ENCODE assay signal across 7 cellular contexts in genomic region chr22:45413013-45413367, GRCh38. TPM values are rescaled to one million over a fixed set of nuclear protein-coding genes. Genes with fewer than 3 reads are reported as not detected.
DNase-seq lines count a peak whose midpoint lies in the region; ATAC-seq lines count a peak whose summit lies in the region.

No MANE protein-coding gene starts in this region.

- CTCF ChIA-PET in activated CD4-positive, alpha-beta memory T cell treated with anti-CD3 and anti-CD28 coated beads, Interleukin-2, amount 10 ng/mL, durations not matched to agents 7 days and 5 days (lab: Charles Lee), result no interaction called here

- no peak for DNase-seq in activated CD4-positive, alpha-beta memory T cell treated with anti-CD3 and anti-CD28 coated beads, Interleukin-2, amount 10 ng/mL, durations not matched to agents 7 days and 5 days
- DNase-seq in immature natural killer cell (no peak), NCI-H2029 (lab: John Stamatoyannopoulos, UW) (no peak), OCI-M2 (lab: John Stamatoyannopoulos, UW; ENCODE audit: unreplicated experiment) (no peak)
- DNase-seq in stimulated activated effector memory CD8-positive, alpha-beta T cell treated with anti-CD3 and anti-CD28 coated beads, Interleukin-12 subunit alpha, Interleukin-12 subunit beta, amount 100 ng/mL, for 72 hours (ENCODE audit: low spot score in 2 of 2), result no peak
- no peak for DNase-seq in stimulated activated naive CD4-positive, alpha-beta T cell (lab: John Stamatoyannopoulos, UW)

- no peak for ATAC-seq in stimulated activated effector memory CD8-positive, alpha-beta T cell treated with anti-CD3 and anti-CD28 coated beads, Interleukin-12 subunit alpha, Interleukin-12 subunit beta, amount 100 ng/mL, for 72 hours

- H3K9me3 Mint-ChIP-seq in activated CD4-positive, alpha-beta memory T cell treated with anti-CD3 and anti-CD28 coated beads, Interleukin-2, amount 10 ng/mL, durations not matched to agents 7 days and 5 days, result no peaks in the 10 kb centered on the region
- H3K9me3 Mint-ChIP-seq in immature natural killer cell, result no peaks in the 10 kb centered on the region
- no peaks in the 10 kb centered on the region for H3K9me3 Mint-ChIP-seq in stimulated activated effector memory CD8-positive, alpha-beta T cell treated with anti-CD3 and anti-CD28 coated beads, Interleukin-12 subunit alpha, Interleukin-12 subunit beta, amount 100 ng/mL, for 72 hours

- H3K4me3 ChIP-seq in HUES6 (ENCODE audit: low read depth, low read length), result no peak overlapping the region; the same call in 1 of the 2 replicates

- POLR2A ChIA-PET in activated CD4-positive, alpha-beta memory T cell treated with anti-CD3 and anti-CD28 coated beads, Interleukin-2, amount 10 ng/mL, durations not matched to agents 7 days and 5 days (lab: Charles Lee), result interaction anchor here (1.1 to 1.8 kb wide), 4 partner anchors 16 to 249 kb away, joined by 3 to 10 read pairs (median 5); partner anchors contain the start of gene NUP50

- H3K9me3 ChIP-seq in HUES6 (ENCODE audit: control insufficient read depth, insufficient read depth, low read depth, low read length), result peaks cover 8% of the 10 kb centered on the region; the same call in 1 of the 2 replicates

- peak overlapping the region; percentile 59 for H3K4me3 Mint-ChIP-seq in activated CD4-positive, alpha-beta memory T cell treated with anti-CD3 and anti-CD28 coated beads, Interleukin-2, amount 10 ng/mL, durations not matched to agents 7 days and 5 days
- peak overlapping the region in 3 of 5 donors; percentile 40 to 61 (median 49) for H3K4me3 Mint-ChIP-seq in immature natural killer cell
- peak overlapping the region; percentile 74 for H3K4me3 Mint-ChIP-seq in stimulated activated effector memory CD8-positive, alpha-beta T cell treated with anti-CD3 and anti-CD28 coated beads, Interleukin-12 subunit alpha, Interleukin-12 subunit beta, amount 100 ng/mL, for 72 hours

- H3K4me1 Mint-ChIP-seq in activated CD4-positive, alpha-beta memory T cell treated with anti-CD3 and anti-CD28 coated beads, Interleukin-2, amount 10 ng/mL, durations not matched to agents 7 days and 5 days, result peaks cover 23% of the 10 kb centered on the region
- H3K4me1 Mint-ChIP-seq in immature natural killer cell, result peaks cover 11 to 20% of the 10 kb centered on the region in 2 donors
- no peaks in the 10 kb centered on the region for H3K4me1 Mint-ChIP-seq in stimulated activated effector memory CD8-positive, alpha-beta T cell treated with anti-CD3 and anti-CD28 coated beads, Interleukin-12 subunit alpha, Interleukin-12 subunit beta, amount 100 ng/mL, for 72 hours

- H3K9ac ChIP-seq in HUES6 (ENCODE audit: low read length), result peak overlapping the region; percentile 89

- peaks cover 24% of the 10 kb centered on the region for H3K27me3 ChIP-seq in HUES6 (ENCODE audit: control insufficient read depth, insufficient read depth, low read length)

- no peak overlapping the region for H3K27ac Mint-ChIP-seq in activated CD4-positive, alpha-beta memory T cell treated with anti-CD3 and anti-CD28 coated beads, Interleukin-2, amount 10 ng/mL, durations not matched to agents 7 days and 5 days
- no peak overlapping the region for H3K27ac Mint-ChIP-seq in immature natural killer cell
- H3K27ac Mint-ChIP-seq in stimulated activated effector memory CD8-positive, alpha-beta T cell treated with anti-CD3 and anti-CD28 coated beads, Interleukin-12 subunit alpha, Interleukin-12 subunit beta, amount 100 ng/mL, for 72 hours, result peak overlapping the region; percentile 91

- H3K36me3 Mint-ChIP-seq in activated CD4-positive, alpha-beta memory T cell treated with anti-CD3 and anti-CD28 coated beads, Interleukin-2, amount 10 ng/mL, durations not matched to agents 7 days and 5 days (ENCODE audit: low read depth), result peaks cover 10% of the 10 kb centered on the region
- no peaks in the 10 kb centered on the region for H3K36me3 Mint-ChIP-seq in immature natural killer cell
- H3K36me3 Mint-ChIP-seq in stimulated activated effector memory CD8-positive, alpha-beta T cell treated with anti-CD3 and anti-CD28 coated beads, Interleukin-12 subunit alpha, Interleukin-12 subunit beta, amount 100 ng/mL, for 72 hours, result peaks cover 6% of the 10 kb centered on the region

- H3K27me3 Mint-ChIP-seq in activated CD4-positive, alpha-beta memory T cell treated with anti-CD3 and anti-CD28 coated beads, Interleukin-2, amount 10 ng/mL, durations not matched to agents 7 days and 5 days, result no peaks in the 10 kb centered on the region
- H3K27me3 Mint-ChIP-seq in immature natural killer cell (ENCODE audit: low read depth in 3 of 3), result peaks cover 0 to 5% (median 3%) of the 10 kb centered on the region in 3 donors

- no peak overlapping the region for H3K27ac ChIP-seq in HUES6 (ENCODE audit: low read depth, low read length)

- H3K4me1 ChIP-seq in HUES6 (ENCODE audit: control insufficient read depth, insufficient read depth, low read length), result no peaks in the 10 kb centered on the region; the same call in 1 of the 2 replicates

- H3K36me3 ChIP-seq in HUES6 (ENCODE audit: control insufficient read depth, insufficient read depth, low read length), result no peaks in the 10 kb centered on the region

RNA-seq across cellular contexts. Expression of gene SMC1B, which starts 0.4 kb away (rescaled TPM):
- under 1 TPM; 0.50 to 0.81 TPM for total RNA-seq in activated CD4-positive, alpha-beta memory T cell treated with anti-CD3 and anti-CD28 coated beads, Interleukin-2, amount 10 ng/mL, durations not matched to agents 7 days and 5 days
- under 1 TPM in 1 of 3 donors, not detected in 2; 0.21 TPM for polyA plus RNA-seq in immature natural killer cell

RNA-seq across cellular contexts. Expression of gene RIBC2, which starts 0.5 kb away (rescaled TPM):
- 1 to 10 TPM; 7.3 to 7.8 TPM for total RNA-seq in activated CD4-positive, alpha-beta memory T cell treated with anti-CD3 and anti-CD28 coated beads, Interleukin-2, amount 10 ng/mL, durations not matched to agents 7 days and 5 days
- under 1 TPM in 1 of 3 donors, not detected in 2; 0.13 TPM for polyA plus RNA-seq in immature natural killer cell
